ENCODE assay signal across 26 cellular contexts in the genomic region with DNA sequence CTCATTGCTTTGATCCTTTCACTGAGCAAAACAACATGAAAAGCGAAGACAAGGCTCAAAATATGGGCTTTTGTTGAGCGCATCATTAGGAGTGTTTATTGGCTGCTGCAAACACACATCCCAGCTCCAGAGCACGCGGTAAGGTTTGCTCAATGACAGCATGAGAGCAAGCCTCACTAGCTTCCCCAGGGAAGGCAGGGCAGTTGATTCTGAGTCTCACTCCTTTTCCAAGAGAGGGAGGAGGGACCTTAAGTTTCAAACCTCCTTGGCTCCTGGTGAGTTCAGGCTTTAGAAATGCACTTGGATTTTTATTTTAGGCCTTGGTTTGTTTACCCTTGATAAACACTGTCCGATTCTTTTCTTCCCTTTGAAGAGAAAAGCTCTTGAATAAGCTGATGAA.
DNase-seq lines count a peak whose midpoint lies in the region; ATAC-seq and TF ChIP-seq lines count a peak whose summit lies in the region.
"Had no signal": no experiment of that assay in that cellular context is flagged by ENCODE, and none has a peak within 500 bp of the region (broad histone marks: within the 10 kb centered on the region; RNA-seq: fewer than 3 reads in every experiment).

No MANE protein-coding gene starts in this region.

- no peaks in the 10 kb centered on the region; the same call in 2 of the 3 replicates for H3K4me1 Mint-ChIP-seq in GM23338
- H3K4me1 Mint-ChIP-seq: activated naive CD8-positive, alpha-beta T cell treated with anti-CD3 and anti-CD28 coated beads, Interleukin-2, amount 50 U/mL, for 24 hours had no signal

- peak overlapping the region; percentile 34; the same call in 1 of the 2 replicates for H2AFZ ChIP-seq in GM23338

- no peaks in the 10 kb centered on the region; the same call in 1 of the 2 replicates for H3F3A ChIP-seq in GM23338 (replicated peaks; ENCODE audit: low read depth)

- no peaks in the 10 kb centered on the region for H3K27me3 ChIP-seq in GM23338 (ENCODE audit: insufficient read depth)
- H3K27me3 ChIP-seq: BLaER1, heart left ventricle, neutrophil, tibial nerve had no signal

- no peaks in the 10 kb centered on the region for H3K36me3 Mint-ChIP-seq in GM23338 (ENCODE audit: low read depth)
- no peaks in the 10 kb centered on the region for H3K36me3 Mint-ChIP-seq in activated naive CD4-positive, alpha-beta T cell treated with anti-CD3 and anti-CD28 coated beads, Interleukin-2, amount 50 U/mL, for 72 hours

- peaks cover 2% of the 10 kb centered on the region for H3K27me3 Mint-ChIP-seq in GM23338 (ENCODE audit: insufficient read depth, low read depth, poor library complexity)
- H3K27me3 Mint-ChIP-seq: activated naive CD8-positive, alpha-beta T cell treated with anti-CD3 and anti-CD28 coated beads, Interleukin-2, amount 50 U/mL, for 24 hours had no signal

- no peak overlapping the region for H3K4me2 ChIP-seq in GM23338
- H3K4me2 ChIP-seq: BLaER1 had no signal

- H4K20me1 ChIP-seq in GM23338 (replicated peaks; ENCODE audit: insufficient read depth) = no peaks in the 10 kb centered on the region
- H4K20me1 ChIP-seq: BLaER1 had no signal

- H3K27ac Mint-ChIP-seq in GM23338 = no peak overlapping the region
- H3K27ac Mint-ChIP-seq in activated naive CD4-positive, alpha-beta T cell treated with anti-CD3 and anti-CD28 coated beads, Interleukin-2, amount 50 U/mL, for 72 hours = no peak overlapping the region
- H3K27ac Mint-ChIP-seq: activated naive CD8-positive, alpha-beta T cell treated with anti-CD3 and anti-CD28 coated beads, Interleukin-2, amount 50 U/mL, for 24 hours; endodermal cell had no signal

- no peaks in the 10 kb centered on the region for H3K36me3 ChIP-seq in GM23338 (ENCODE audit: insufficient read depth)
- H3K36me3 ChIP-seq: BLaER1, heart left ventricle, neutrophil, tibial nerve had no signal

- H3K79me2 ChIP-seq in GM23338 (replicated peaks; ENCODE audit: insufficient read depth) = no peaks in the 10 kb centered on the region

- DNase-seq in GM23338 (ENCODE audit: low spot score) (no peak), NCI-H69 (lab: John Stamatoyannopoulos, UW) (peak; percentile 10), left ventricle myocardium superior (no peak), pons (ENCODE audit: low spot score) (peak; percentile 11), DMS153 (lab: John Stamatoyannopoulos, UW) (no peak), middle frontal gyrus (ENCODE audit: extremely low spot score, low spot score) (no peak)
- DNase-seq in activated naive CD4-positive, alpha-beta T cell treated with anti-CD3 and anti-CD28 coated beads, Interleukin-2, amount 50 U/mL, for 72 hours (ENCODE audit: low spot score in 2 of 2) = no peak
- DNase-seq: activated CD4-positive, alpha-beta T cell treated with anti-CD3 and anti-CD28 coated beads, Interleukin-2, amount 50 U/mL, for 4 hours; activated naive CD8-positive, alpha-beta T cell treated with anti-CD3 and anti-CD28 coated beads, Interleukin-2, amount 50 U/mL, for 24 hours; activated T-cell treated with anti-CD3 and anti-CD28 coated beads, Interleukin-2, amount 50 U/mL, for 48 hours; central memory CD4-positive, alpha-beta T cell; endodermal cell; foreskin fibroblast; IMR-90; kidney; MV-4-11; OCI-M1; stimulated activated CD4-positive, alpha-beta T cell treated with anti-CD3 and anti-CD28 coated beads, Interleukin-4, amount 100 ng/mL, for 24 hours; T-helper 1 cell had no signal

- no peaks in the 10 kb centered on the region for H3K9me3 Mint-ChIP-seq in GM23338
- no peaks in the 10 kb centered on the region for H3K9me3 Mint-ChIP-seq in activated naive CD4-positive, alpha-beta T cell treated with anti-CD3 and anti-CD28 coated beads, Interleukin-2, amount 50 U/mL, for 72 hours
- H3K9me3 Mint-ChIP-seq: activated naive CD8-positive, alpha-beta T cell treated with anti-CD3 and anti-CD28 coated beads, Interleukin-2, amount 50 U/mL, for 24 hours; endodermal cell had no signal

- intact Hi-C loops in left ventricle myocardium superior (cut with micrococcal nuclease) = no loop called here

- H3K27ac ChIP-seq in GM23338 (ENCODE audit: low read depth) = no peak overlapping the region
- H3K27ac ChIP-seq: BLaER1, heart left ventricle, neutrophil, SK-N-MC, tibial nerve had no signal

- no peak overlapping the region for H3K4me3 Mint-ChIP-seq in GM23338
- H3K4me3 Mint-ChIP-seq: activated naive CD8-positive, alpha-beta T cell treated with anti-CD3 and anti-CD28 coated beads, Interleukin-2, amount 50 U/mL, for 24 hours; endodermal cell had no signal

- 0 out of 2 replicates have a peak, but pooled peaks cover 1% of the 10 kb centered on the region for H3K9me2 ChIP-seq in GM23338 (ENCODE audit: insufficient read depth)

- TF ChIP-seq CTCF in GM23338 (conservative IDR thresholded peaks at IDR 0.05; ENCODE audit: low read depth in 2 of 2) = no peak

- no peaks in the 10 kb centered on the region; the same call in 1 of the 2 replicates for H3K4me1 ChIP-seq in GM23338 (ENCODE audit: insufficient read depth)
- H3K4me1 ChIP-seq: heart left ventricle, tibial nerve had no signal

- no peak overlapping the region for H3K4me3 ChIP-seq in GM23338
- H3K4me3 ChIP-seq: BLaER1, heart left ventricle, SK-N-MC, tibial nerve had no signal

- ATAC-seq in GM23338 = peak; percentile 67
- peak; percentile 40 for ATAC-seq in left ventricle myocardium superior
- ATAC-seq in activated naive CD4-positive, alpha-beta T cell treated with anti-CD3 and anti-CD28 coated beads, Interleukin-2, amount 50 U/mL, for 72 hours = no peak
- ATAC-seq: activated CD4-positive, CD25-positive, alpha-beta regulatory T cell treated with anti-CD3 and anti-CD28 coated beads, Interleukin-2, amount 50 U/mL, for 24 hours; activated naive CD8-positive, alpha-beta T cell treated with anti-CD3 and anti-CD28 coated beads, Interleukin-2, amount 50 U/mL, for 24 hours; HCT116 had no signal

TF ChIP-seq in GM23338, 12 proteins besides CTCF, POLR2A, EP300 and RAD21 (continues in another document):
- TF ChIP-seq ZNF114 (CRISPR knock-in tag; IDR thresholded peaks at IDR 0.05) = no peak
- TF ChIP-seq EZH2phosphoT487 (IDR thresholded peaks at IDR 0.05; ENCODE audit: unreplicated experiment) = no peak
- TF ChIP-seq POLR2AphosphoS5 (IDR thresholded peaks at IDR 0.05; ENCODE audit: low read depth) = no peak
- TF ChIP-seq, protein P1, sequence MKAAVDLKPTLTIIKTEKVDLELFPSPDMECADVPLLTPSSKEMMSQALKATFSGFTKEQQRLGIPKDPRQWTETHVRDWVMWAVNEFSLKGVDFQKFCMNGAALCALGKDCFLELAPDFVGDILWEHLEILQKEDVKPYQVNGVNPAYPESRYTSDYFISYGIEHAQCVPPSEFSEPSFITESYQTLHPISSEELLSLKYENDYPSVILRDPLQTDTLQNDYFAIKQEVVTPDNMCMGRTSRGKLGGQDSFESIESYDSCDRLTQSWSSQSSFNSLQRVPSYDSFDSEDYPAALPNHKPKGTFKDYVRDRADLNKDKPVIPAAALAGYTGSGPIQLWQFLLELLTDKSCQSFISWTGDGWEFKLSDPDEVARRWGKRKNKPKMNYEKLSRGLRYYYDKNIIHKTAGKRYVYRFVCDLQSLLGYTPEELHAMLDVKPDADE (IDR thresholded peaks at IDR 0.05) = no peak
- no peak for TF ChIP-seq STAT1 (IDR thresholded peaks at IDR 0.05; ENCODE audit: unreplicated experiment)
- TF ChIP-seq NANOG (IDR thresholded peaks at IDR 0.05; ENCODE audit: borderline replicate concordance) = no peak

Comparison
In these comparisons a context has a peak if more than half of its experiments do, and no peak if none do; other contexts are left out.
1. ATAC-seq: peak in GM23338 (single experiment) and left ventricle myocardium superior (single experiment); none in activated naive CD4-positive, alpha-beta T cell treated with anti-CD3 and anti-CD28 coated beads, Interleukin-2, amount 50 U/mL, for 72 hours (0 of 2).
2. DNase-seq: peak in NCI-H69 (single experiment) and pons (single experiment); none in GM23338 (single experiment), left ventricle myocardium superior (single experiment), DMS153 (single experiment), middle frontal gyrus (single experiment) and activated naive CD4-positive, alpha-beta T cell treated with anti-CD3 and anti-CD28 coated beads, Interleukin-2, amount 50 U/mL, for 72 hours (0 of 2).